Comparison of ENCODE assay signal across 1 cellular context in the genomic region with DNA sequence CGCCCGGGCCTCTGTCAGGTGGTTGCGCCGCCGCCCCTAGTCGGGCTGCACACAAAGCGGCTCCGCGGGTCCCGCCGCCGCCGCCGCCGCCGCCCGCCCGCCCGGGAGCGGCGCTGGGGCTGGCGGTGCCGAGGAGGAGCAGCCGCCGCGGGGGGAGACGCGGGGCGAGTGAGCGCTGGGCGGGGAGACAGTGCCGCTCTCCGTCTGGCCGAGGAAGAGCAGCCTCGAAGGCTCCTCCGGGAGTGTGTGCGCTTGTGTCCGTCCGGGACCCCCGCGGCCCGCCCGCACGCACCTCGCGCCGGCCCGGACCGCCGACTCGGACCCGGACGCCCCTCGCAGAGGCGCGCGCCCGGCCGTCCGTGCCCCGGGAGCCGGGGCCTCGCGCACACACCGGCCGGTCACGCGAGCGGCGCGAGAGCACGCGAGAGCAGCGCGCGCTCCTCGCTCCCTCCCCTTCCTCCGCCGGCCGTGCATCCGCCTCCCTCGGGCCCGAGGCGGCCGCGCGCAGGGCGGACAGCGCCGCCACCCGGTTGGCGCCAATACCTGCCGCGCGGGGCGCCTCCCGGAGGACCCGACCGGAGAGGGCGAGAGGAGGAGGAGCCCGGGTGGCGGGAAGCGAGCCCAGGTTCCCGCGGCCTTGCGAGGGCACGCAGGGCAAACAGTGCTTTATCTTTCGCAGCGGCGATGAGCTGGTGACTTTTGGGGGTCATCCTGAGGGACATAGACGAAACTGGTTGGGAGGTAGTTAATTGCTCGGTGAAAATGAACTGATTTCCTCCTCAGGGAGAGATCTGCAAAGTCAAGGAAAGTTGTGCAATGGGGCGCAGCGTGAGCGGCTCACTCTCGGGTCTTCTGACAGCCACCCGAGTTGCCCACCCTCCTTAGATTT.
A peak's percentile ranks its signal among the peaks of the same experiment; 100 is the strongest.
TF ChIP-seq lines count a peak whose summit lies in the region.

PDS5A (minus strand) TSS at position 423 of the 889 bp plus-strand sequence. CDS start 1,334 bp downstream, outside the sequence.

TF ChIP-seq in HepG2, 621 proteins besides CTCF, POLR2A, EP300 and RAD21 (continued from another document and continues in another):
- TF ChIP-seq HIC2 (CRISPR knock-in tag; IDR thresholded peaks at IDR 0.05; ENCODE audit: low read depth) (peak; percentile 60; the same call in 1 of the 2 replicates), KDM5A (IDR thresholded peaks at IDR 0.05; ENCODE audit: borderline replicate concordance, low read length) (no peak), ASH2L (IDR thresholded peaks at IDR 0.05; ENCODE audit: insufficient read length, low read depth, low read length) (no peak), ONECUT2 (CRISPR knock-in tag; IDR thresholded peaks at IDR 0.05) (0 out of 2 replicates have a peak, but pooled peaks have one; percentile 13), ZMYM3 (CRISPR knock-in tag; IDR thresholded peaks at IDR 0.05) (peak; percentile 60; the same call in 1 of the 2 replicates), TCF12 (IDR thresholded peaks at IDR 0.05) (no peak), TCF12 (CRISPR knock-in tag; IDR thresholded peaks at IDR 0.05) (0 out of 2 replicates have a peak, but pooled peaks have one; percentile 40), ZNF556 (CRISPR knock-in tag; IDR thresholded peaks at IDR 0.05; ENCODE audit: borderline replicate concordance) (peak; percentile 91), TSC22D2 (CRISPR knock-in tag; IDR thresholded peaks at IDR 0.05; ENCODE audit: borderline replicate concordance) (peak; percentile 53; the same call in 1 of the 2 replicates), ZNF850 (CRISPR knock-in tag; conservative IDR thresholded peaks at IDR 0.05) (no peak), HDAC1 (CRISPR knock-in tag; IDR thresholded peaks at IDR 0.05) (peak; percentile 52; the same call in 1 of the 2 replicates), ZNF569 (CRISPR knock-in tag; IDR thresholded peaks at IDR 0.05; ENCODE audit: borderline replicate concordance) (no peak), MEIS1 (CRISPR knock-in tag; IDR thresholded peaks at IDR 0.05; ENCODE audit: borderline replicate concordance) (peak; percentile 82; the same call in 1 of the 2 replicates), PLRG1 (conservative IDR thresholded peaks at IDR 0.05) (no peak), ZNF225 (CRISPR knock-in tag; IDR thresholded peaks at IDR 0.05) (no peak), UBTF (CRISPR knock-in tag; IDR thresholded peaks at IDR 0.05) (peak; percentile 81; the same call in 1 of the 2 replicates), ZMYM4 (CRISPR knock-in tag; IDR thresholded peaks at IDR 0.05) (peak; percentile 97), YY1 (IDR thresholded peaks at IDR 0.05; ENCODE audit: insufficient read depth, insufficient replicate concordance, low read depth, low read length) (peak; percentile 84), ELF4 (CRISPR knock-in tag; IDR thresholded peaks at IDR 0.05; ENCODE audit: borderline replicate concordance) (no peak), ZNF18 (CRISPR knock-in tag; IDR thresholded peaks at IDR 0.05; ENCODE audit: insufficient replicate concordance) (peak; percentile 50), ZMAT5 (CRISPR knock-in tag; IDR thresholded peaks at IDR 0.05; ENCODE audit: borderline replicate concordance, low read depth) (no peak), LCORL (IDR thresholded peaks at IDR 0.05) (no peak), LCORL (CRISPR knock-in tag; IDR thresholded peaks at IDR 0.05) (peak; percentile 50; the same call in 1 of the 2 replicates), RORA (CRISPR knock-in tag; IDR thresholded peaks at IDR 0.05) (no peak), BRD4 (CRISPR knock-in tag; IDR thresholded peaks at IDR 0.05) (no peak), WIZ (CRISPR knock-in tag; IDR thresholded peaks at IDR 0.05) (no peak; the same call in 1 of the 2 replicates), ZNF772 (CRISPR knock-in tag; IDR thresholded peaks at IDR 0.05) (peak; percentile 47; the same call in 1 of the 2 replicates), NR2F6 (IDR thresholded peaks at IDR 0.05) (no peak), NR2F6 (CRISPR knock-in tag; IDR thresholded peaks at IDR 0.05) (peak; percentile 73), ZNF234 (CRISPR knock-in tag; conservative IDR thresholded peaks at IDR 0.05) (no peak), HMG20B (CRISPR knock-in tag; conservative IDR thresholded peaks at IDR 0.05) (no peak), ZNF543 (CRISPR knock-in tag; IDR thresholded peaks at IDR 0.05) (peak; percentile 89), YEATS4 (CRISPR knock-in tag; IDR thresholded peaks at IDR 0.05; ENCODE audit: borderline replicate concordance) (peak; percentile 76; the same call in 1 of the 2 replicates), NFE2 (CRISPR knock-in tag; IDR thresholded peaks at IDR 0.05) (no peak), CHD4 (IDR thresholded peaks at IDR 0.05; ENCODE audit: borderline replicate concordance, low read length) (no peak), SP140L (CRISPR knock-in tag; IDR thresholded peaks at IDR 0.05; ENCODE audit: borderline replicate concordance) (peak; percentile 40; the same call in 1 of the 2 replicates), ETV6 (CRISPR knock-in tag; conservative IDR thresholded peaks at IDR 0.05) (peak; percentile 77), NFE2L1 (CRISPR knock-in tag; IDR thresholded peaks at IDR 0.05; ENCODE audit: borderline replicate concordance) (no peak), ZHX2 (IDR thresholded peaks at IDR 0.05; ENCODE audit: low read depth) (peak; percentile 19; the same call in 1 of the 2 replicates), ZHX2 (CRISPR knock-in tag; IDR thresholded peaks at IDR 0.05; ENCODE audit: borderline replicate concordance) (0 out of 2 replicates have a peak, but pooled peaks have one; percentile 58), U2AF1 (optimal IDR thresholded peaks at IDR 0.05; ENCODE audit: low read depth, low read length) (peak; percentile 47)
- TF ChIP-seq, protein P1, sequence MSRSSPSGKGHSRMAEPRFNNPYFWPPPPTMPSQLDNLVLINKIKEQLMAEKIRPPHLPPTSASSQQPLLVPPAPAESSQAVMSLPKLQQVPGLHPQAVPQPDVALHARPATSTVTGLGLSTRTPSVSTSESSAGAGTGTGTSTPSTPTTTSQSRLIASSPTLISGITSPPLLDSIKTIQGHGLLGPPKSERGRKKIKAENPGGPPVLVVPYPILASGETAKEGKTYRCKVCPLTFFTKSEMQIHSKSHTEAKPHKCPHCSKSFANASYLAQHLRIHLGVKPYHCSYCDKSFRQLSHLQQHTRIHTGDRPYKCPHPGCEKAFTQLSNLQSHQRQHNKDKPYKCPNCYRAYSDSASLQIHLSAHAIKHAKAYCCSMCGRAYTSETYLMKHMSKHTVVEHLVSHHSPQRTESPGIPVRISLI (CRISPR knock-in tag; IDR thresholded peaks at IDR 0.05; ENCODE audit: borderline replicate concordance): peak; percentile 62; the same call in 1 of the 2 replicates
- TF ChIP-seq, protein P2, sequence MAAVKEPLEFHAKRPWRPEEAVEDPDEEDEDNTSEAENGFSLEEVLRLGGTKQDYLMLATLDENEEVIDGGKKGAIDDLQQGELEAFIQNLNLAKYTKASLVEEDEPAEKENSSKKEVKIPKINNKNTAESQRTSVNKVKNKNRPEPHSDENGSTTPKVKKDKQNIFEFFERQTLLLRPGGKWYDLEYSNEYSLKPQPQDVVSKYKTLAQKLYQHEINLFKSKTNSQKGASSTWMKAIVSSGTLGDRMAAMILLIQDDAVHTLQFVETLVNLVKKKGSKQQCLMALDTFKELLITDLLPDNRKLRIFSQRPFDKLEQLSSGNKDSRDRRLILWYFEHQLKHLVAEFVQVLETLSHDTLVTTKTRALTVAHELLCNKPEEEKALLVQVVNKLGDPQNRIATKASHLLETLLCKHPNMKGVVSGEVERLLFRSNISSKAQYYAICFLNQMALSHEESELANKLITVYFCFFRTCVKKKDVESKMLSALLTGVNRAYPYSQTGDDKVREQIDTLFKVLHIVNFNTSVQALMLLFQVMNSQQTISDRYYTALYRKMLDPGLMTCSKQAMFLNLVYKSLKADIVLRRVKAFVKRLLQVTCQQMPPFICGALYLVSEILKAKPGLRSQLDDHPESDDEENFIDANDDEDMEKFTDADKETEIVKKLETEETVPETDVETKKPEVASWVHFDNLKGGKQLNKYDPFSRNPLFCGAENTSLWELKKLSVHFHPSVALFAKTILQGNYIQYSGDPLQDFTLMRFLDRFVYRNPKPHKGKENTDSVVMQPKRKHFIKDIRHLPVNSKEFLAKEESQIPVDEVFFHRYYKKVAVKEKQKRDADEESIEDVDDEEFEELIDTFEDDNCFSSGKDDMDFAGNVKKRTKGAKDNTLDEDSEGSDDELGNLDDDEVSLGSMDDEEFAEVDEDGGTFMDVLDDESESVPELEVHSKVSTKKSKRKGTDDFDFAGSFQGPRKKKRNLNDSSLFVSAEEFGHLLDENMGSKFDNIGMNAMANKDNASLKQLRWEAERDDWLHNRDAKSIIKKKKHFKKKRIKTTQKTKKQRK (IDR thresholded peaks at IDR 0.05; ENCODE audit: low read length): no peak
- TF ChIP-seq, protein P3, sequence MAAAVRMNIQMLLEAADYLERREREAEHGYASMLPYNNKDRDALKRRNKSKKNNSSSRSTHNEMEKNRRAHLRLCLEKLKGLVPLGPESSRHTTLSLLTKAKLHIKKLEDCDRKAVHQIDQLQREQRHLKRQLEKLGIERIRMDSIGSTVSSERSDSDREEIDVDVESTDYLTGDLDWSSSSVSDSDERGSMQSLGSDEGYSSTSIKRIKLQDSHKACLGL (CRISPR knock-in tag; IDR thresholded peaks at IDR 0.05): peak; percentile 78
